In the genomic region with DNA sequence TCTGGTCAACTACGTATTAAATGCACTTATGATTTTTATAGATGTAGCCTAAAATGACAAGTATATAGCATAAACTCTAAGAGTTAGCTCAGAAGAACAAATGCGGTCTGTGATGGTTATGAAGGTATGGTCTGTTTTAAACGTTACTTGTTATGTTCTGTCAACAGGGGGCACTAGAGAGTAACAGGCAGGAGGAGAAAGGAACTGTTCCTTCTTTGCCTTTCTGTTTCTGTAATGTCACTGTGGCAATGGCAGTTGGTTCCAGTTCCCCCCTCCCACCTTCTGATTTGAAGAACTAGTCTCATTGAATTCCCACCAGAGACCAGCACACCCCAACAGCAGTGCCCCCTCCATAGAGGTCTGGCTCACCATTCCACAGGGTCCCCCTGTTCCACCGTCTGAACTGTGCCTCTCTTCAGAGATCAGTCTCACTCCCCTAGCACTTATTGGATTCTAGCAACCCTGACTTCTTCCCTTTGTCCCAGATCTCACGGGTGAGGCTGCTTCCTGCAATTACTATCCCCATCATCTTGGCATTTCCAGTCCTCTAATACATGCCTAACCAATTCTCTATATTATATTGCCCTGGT, we compare ENCODE assay signal across 13 cellular contexts. TPM values are rescaled to one million over a fixed set of nuclear protein-coding genes. Genes with fewer than 3 reads are reported as not detected.
A peak's percentile ranks its signal among the peaks of the same experiment; 100 is the strongest.
DNase-seq lines count a peak whose midpoint lies in the region; ATAC-seq, FAIRE-seq and TF ChIP-seq lines count a peak whose summit lies in the region.
"Had no signal": no experiment of that assay in that cellular context is flagged by ENCODE, and none has a peak within 500 bp of the region (broad histone marks: within the 10 kb centered on the region; RNA-seq: fewer than 3 reads in every experiment).

No MANE protein-coding gene starts in this region.

- no peaks in the 10 kb centered on the region for H3K9me2 ChIP-seq in GM23338 (ENCODE audit: insufficient read depth)

- intact Hi-C loops in pancreas (cut with DNase I) (no loop called here), uterus (cut with DNase I; ENCODE audit: low total_unique reads) (no loop called here)

- H3K4me3 Mint-ChIP-seq in GM23338, result no peak overlapping the region
- H3K4me3 Mint-ChIP-seq: activated T-cell treated with anti-CD3 and anti-CD28 coated beads, Interleukin-2, amount 50 U/mL, for 4 hours; CD4-positive, alpha-beta memory T cell had no signal

- no peaks in the 10 kb centered on the region for H3K36me3 Mint-ChIP-seq in GM23338 (ENCODE audit: low read depth)
- H3K36me3 Mint-ChIP-seq: CD4-positive, alpha-beta memory T cell had no signal

- H3K9me3 Mint-ChIP-seq in GM23338, result no peaks in the 10 kb centered on the region
- H3K9me3 Mint-ChIP-seq: activated T-cell treated with anti-CD3 and anti-CD28 coated beads, Interleukin-2, amount 50 U/mL, for 4 hours had no signal

- no peaks in the 10 kb centered on the region for H3K27me3 ChIP-seq in BE2C
- no peaks in the 10 kb centered on the region for H3K27me3 ChIP-seq in GM23338 (ENCODE audit: insufficient read depth)
- no peaks in the 10 kb centered on the region for H3K27me3 ChIP-seq in pancreas
- no peaks in the 10 kb centered on the region for H3K27me3 ChIP-seq in uterus
- H3K27me3 ChIP-seq: gastrocnemius medialis had no signal

- H3K9me3 ChIP-seq in BE2C (no peaks in the 10 kb centered on the region), pancreas (no peaks in the 10 kb centered on the region), uterus (no peaks in the 10 kb centered on the region)
- H3K9me3 ChIP-seq: gastrocnemius medialis had no signal

- H3K4me3 ChIP-seq in BE2C (ENCODE audit: low read depth, low read length) (no peak overlapping the region), GM23338 (no peak overlapping the region), epithelial cell of proximal tubule (ENCODE audit: low read depth, low read length) (no peak overlapping the region), pancreas (no peak overlapping the region), uterus (no peak overlapping the region)
- H3K4me3 ChIP-seq: gastrocnemius medialis had no signal

- no peak for FAIRE-seq in pancreas (lab: Jason Lieb, UNC)

- TF ChIP-seq CTCF in BE2C (IDR thresholded peaks at IDR 0.05; ENCODE audit: low read depth, low read length), result peak; percentile 43
- TF ChIP-seq CTCF in GM23338 (conservative IDR thresholded peaks at IDR 0.05; ENCODE audit: low read depth in 2 of 2), result peak; percentile 74 to 79
- peak; percentile 17 for TF ChIP-seq CTCF in epithelial cell of proximal tubule (conservative IDR thresholded peaks at IDR 0.05; ENCODE audit: low read depth, low read length)
- TF ChIP-seq CTCF in pancreas (IDR thresholded peaks at IDR 0.05), result peak in 1 of 4 donors; percentile 9
- TF ChIP-seq CTCF in uterus (IDR thresholded peaks at IDR 0.05), result no peak

- ATAC-seq in GM23338 (peak; percentile 87), HG02852 (IDR thresholded peaks at IDR 0.05; ENCODE audit: unreplicated experiment) (no peak), pancreas (no peak), HG02623 (IDR thresholded peaks at IDR 0.05; ENCODE audit: unreplicated experiment) (no peak)
- ATAC-seq: activated T-cell treated with anti-CD3 and anti-CD28 coated beads, Interleukin-2, amount 50 U/mL, for 4 hours; gastrocnemius medialis had no signal

- peak overlapping the region; percentile 28; the same call in 1 of the 2 replicates for H3K27ac Mint-ChIP-seq in GM23338
- H3K27ac Mint-ChIP-seq: CD4-positive, alpha-beta memory T cell had no signal

- no peak for TF ChIP-seq POLR2A in uterus (IDR thresholded peaks at IDR 0.05)

- H3K79me2 ChIP-seq in GM23338 (replicated peaks; ENCODE audit: insufficient read depth), result no peaks in the 10 kb centered on the region

- H4K20me1 ChIP-seq in GM23338 (replicated peaks; ENCODE audit: insufficient read depth), result no peaks in the 10 kb centered on the region

- DNase-seq in BE2C (peak; percentile 8), GM23338 (ENCODE audit: low spot score) (peak; percentile 83), OCI-M1 (lab: John Stamatoyannopoulos, UW) (peak; percentile 77), epithelial cell of proximal tubule (ENCODE audit: low read depth) (no peak), pancreas (no peak), uterus (no peak)
- DNase-seq: activated T-cell treated with anti-CD3 and anti-CD28 coated beads, Interleukin-2, amount 50 U/mL, for 4 hours; CD4-positive, alpha-beta memory T cell; cerebellar nuclear complex; gastrocnemius medialis; midbrain had no signal

- H3K4me2 ChIP-seq in GM23338, result no peak overlapping the region

- no peaks in the 10 kb centered on the region for H3K4me1 ChIP-seq in BE2C
- H3K4me1 ChIP-seq in GM23338 (ENCODE audit: insufficient read depth), result no peaks in the 10 kb centered on the region
- H3K4me1 ChIP-seq in pancreas, result no peaks in the 10 kb centered on the region
- H3K4me1 ChIP-seq in uterus, result no peaks in the 10 kb centered on the region
- H3K4me1 ChIP-seq: gastrocnemius medialis had no signal

- no peaks in the 10 kb centered on the region for H3K4me1 Mint-ChIP-seq in GM23338
- H3K4me1 Mint-ChIP-seq: CD4-positive, alpha-beta memory T cell had no signal

- no peaks in the 10 kb centered on the region for H3F3A ChIP-seq in GM23338 (replicated peaks; ENCODE audit: low read depth)

- H3K27me3 Mint-ChIP-seq in GM23338 (ENCODE audit: insufficient read depth, low read depth, poor library complexity), result no peaks in the 10 kb centered on the region

- H2AFZ ChIP-seq in GM23338, result no peak overlapping the region

- H3K27ac ChIP-seq in GM23338 (ENCODE audit: low read depth) (no peak overlapping the region), pancreas (no peak overlapping the region), uterus (no peak overlapping the region)
- H3K27ac ChIP-seq: gastrocnemius medialis had no signal

- WGBS in pancreas, 2 donors, result 59% methylated on average over 5 of the region's 5 CpGs

- no peaks in the 10 kb centered on the region for H3K36me3 ChIP-seq in BE2C
- H3K36me3 ChIP-seq in GM23338 (ENCODE audit: insufficient read depth), result no peaks in the 10 kb centered on the region
- H3K36me3 ChIP-seq in pancreas, result no peaks in the 10 kb centered on the region
- no peaks in the 10 kb centered on the region for H3K36me3 ChIP-seq in uterus
- H3K36me3 ChIP-seq: gastrocnemius medialis had no signal

TF ChIP-seq in GM23338, 12 proteins besides CTCF, POLR2A, EP300 and RAD21 (continues in another document):
- TF ChIP-seq, protein P1, sequence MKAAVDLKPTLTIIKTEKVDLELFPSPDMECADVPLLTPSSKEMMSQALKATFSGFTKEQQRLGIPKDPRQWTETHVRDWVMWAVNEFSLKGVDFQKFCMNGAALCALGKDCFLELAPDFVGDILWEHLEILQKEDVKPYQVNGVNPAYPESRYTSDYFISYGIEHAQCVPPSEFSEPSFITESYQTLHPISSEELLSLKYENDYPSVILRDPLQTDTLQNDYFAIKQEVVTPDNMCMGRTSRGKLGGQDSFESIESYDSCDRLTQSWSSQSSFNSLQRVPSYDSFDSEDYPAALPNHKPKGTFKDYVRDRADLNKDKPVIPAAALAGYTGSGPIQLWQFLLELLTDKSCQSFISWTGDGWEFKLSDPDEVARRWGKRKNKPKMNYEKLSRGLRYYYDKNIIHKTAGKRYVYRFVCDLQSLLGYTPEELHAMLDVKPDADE (IDR thresholded peaks at IDR 0.05), result no peak
- no peak for TF ChIP-seq CREB1 (CRISPR knock-in tag; IDR thresholded peaks at IDR 0.05; ENCODE audit: low read depth)

RNA-seq across cellular contexts. Expression of a gene that starts 14.0 kb away (rescaled TPM):
- not detected for polyA plus RNA-seq in BE2C (2012; ENCODE audit: insufficient read depth, insufficient read length, low read depth)
- total RNA-seq in GM23338 (2014; rRNA removed; shearing (Covaris generic)), result not detected in 2 replicates
- not detected in 2 replicates for polyA plus RNA-seq in GM23338 (2016; fragmentation: Nextera tagmentation; extraction: Ambion mirVana)
- total RNA-seq in epithelial cell of proximal tubule, result not detected in 2 replicates
- total RNA-seq in pancreas, result not detected
- not detected for polyA plus RNA-seq in pancreas
- not detected for total RNA-seq in uterus
- total RNA-seq: activated T-cell treated with anti-CD3 and anti-CD28 coated beads, Interleukin-2, amount 50 U/mL, for 4 hours; CD4-positive, alpha-beta memory T cell; gastrocnemius medialis had no signal
- polyA plus RNA-seq: CD4-positive, alpha-beta memory T cell had no signal

RNA-seq across cellular contexts. Expression of a gene that starts 20.6 kb away (rescaled TPM):
- polyA plus RNA-seq in BE2C (2012; ENCODE audit: insufficient read depth, insufficient read length, low read depth), result not detected
- not detected in 2 replicates for total RNA-seq in GM23338 (2014; rRNA removed; shearing (Covaris generic))
- not detected in 2 replicates for polyA plus RNA-seq in GM23338 (2016; fragmentation: Nextera tagmentation; extraction: Ambion mirVana)
- not detected in 2 replicates for total RNA-seq in epithelial cell of proximal tubule
- not detected for total RNA-seq in pancreas
- not detected for polyA plus RNA-seq in pancreas
- total RNA-seq in uterus, result not detected
- total RNA-seq: activated T-cell treated with anti-CD3 and anti-CD28 coated beads, Interleukin-2, amount 50 U/mL, for 4 hours; CD4-positive, alpha-beta memory T cell; gastrocnemius medialis had no signal
- polyA plus RNA-seq: CD4-positive, alpha-beta memory T cell had no signal

RNA-seq across cellular contexts. Expression of a gene that starts 51.4 kb away (rescaled TPM):
- not detected for polyA plus RNA-seq in BE2C (2012; ENCODE audit: insufficient read depth, insufficient read length, low read depth)
- not detected in 2 replicates for total RNA-seq in GM23338 (2014; rRNA removed; shearing (Covaris generic))
- not detected in 2 replicates for polyA plus RNA-seq in GM23338 (2016; fragmentation: Nextera tagmentation; extraction: Ambion mirVana)
- not detected in 2 replicates for total RNA-seq in epithelial cell of proximal tubule
- not detected for total RNA-seq in pancreas
- not detected for polyA plus RNA-seq in pancreas
- total RNA-seq in uterus, result not detected
- total RNA-seq: activated T-cell treated with anti-CD3 and anti-CD28 coated beads, Interleukin-2, amount 50 U/mL, for 4 hours; CD4-positive, alpha-beta memory T cell; gastrocnemius medialis had no signal
- polyA plus RNA-seq: CD4-positive, alpha-beta memory T cell had no signal

RNA-seq across cellular contexts. Expression of a gene that starts 52.8 kb away (rescaled TPM):
- not detected for polyA plus RNA-seq in BE2C (2012; ENCODE audit: insufficient read depth, insufficient read length, low read depth)
- not detected in 2 replicates for total RNA-seq in GM23338 (2014; rRNA removed; shearing (Covaris generic))
- polyA plus RNA-seq in GM23338 (2016; fragmentation: Nextera tagmentation; extraction: Ambion mirVana), result not detected in 2 replicates
- total RNA-seq in epithelial cell of proximal tubule, result not detected in 2 replicates
- under 1 TPM in 3 of 6 donors, not detected in 3; 0.09 to 0.22 (median 0.13) TPM for total RNA-seq in pancreas
- under 1 TPM in 1 of 2 donors, not detected in 1; 0.09 TPM for polyA plus RNA-seq in pancreas
- total RNA-seq in uterus, result not detected
- total RNA-seq: activated T-cell treated with anti-CD3 and anti-CD28 coated beads, Interleukin-2, amount 50 U/mL, for 4 hours; CD4-positive, alpha-beta memory T cell had no signal
- polyA plus RNA-seq: CD4-positive, alpha-beta memory T cell had no signal

Comparison
In these comparisons a context has a peak if more than half of its experiments do, and no peak if none do; other contexts are left out.
1. DNase-seq: peak in BE2C (single experiment), GM23338 (single experiment) and OCI-M1 (single experiment); none in epithelial cell of proximal tubule (single experiment), pancreas (0 of 6) and uterus (0 of 2).
2. CTCF ChIP-seq: peak in BE2C (single experiment), GM23338 (2 of 2) and epithelial cell of proximal tubule (single experiment); none in uterus (0 of 4).